Comparison of ENCODE assay signal across 1 cellular context in the genomic region with DNA sequence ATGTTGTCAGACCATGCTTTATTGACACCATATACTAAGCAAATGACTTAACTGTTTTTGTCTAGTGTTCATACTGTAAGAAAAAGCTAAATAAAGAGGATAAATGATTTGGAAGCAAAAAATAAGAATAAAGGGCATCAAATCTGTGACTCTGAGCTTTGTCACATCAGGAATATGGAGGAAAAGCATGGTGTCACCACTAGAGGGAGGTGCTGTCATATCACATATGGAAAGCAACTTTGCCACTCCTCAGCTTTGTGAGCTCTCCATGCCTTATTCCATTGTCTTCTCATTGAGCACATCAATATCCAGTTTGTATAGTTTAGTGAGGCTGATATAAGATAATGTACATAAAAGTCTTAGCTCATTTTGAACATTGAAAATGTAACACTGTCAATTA.
TF ChIP-seq lines count a peak whose summit lies in the region.

No MANE protein-coding gene starts in this region.

TF ChIP-seq in WTC11, 78 proteins besides CTCF, POLR2A, EP300 and RAD21 (continued from another document):
- TF ChIP-seq, protein P1, sequence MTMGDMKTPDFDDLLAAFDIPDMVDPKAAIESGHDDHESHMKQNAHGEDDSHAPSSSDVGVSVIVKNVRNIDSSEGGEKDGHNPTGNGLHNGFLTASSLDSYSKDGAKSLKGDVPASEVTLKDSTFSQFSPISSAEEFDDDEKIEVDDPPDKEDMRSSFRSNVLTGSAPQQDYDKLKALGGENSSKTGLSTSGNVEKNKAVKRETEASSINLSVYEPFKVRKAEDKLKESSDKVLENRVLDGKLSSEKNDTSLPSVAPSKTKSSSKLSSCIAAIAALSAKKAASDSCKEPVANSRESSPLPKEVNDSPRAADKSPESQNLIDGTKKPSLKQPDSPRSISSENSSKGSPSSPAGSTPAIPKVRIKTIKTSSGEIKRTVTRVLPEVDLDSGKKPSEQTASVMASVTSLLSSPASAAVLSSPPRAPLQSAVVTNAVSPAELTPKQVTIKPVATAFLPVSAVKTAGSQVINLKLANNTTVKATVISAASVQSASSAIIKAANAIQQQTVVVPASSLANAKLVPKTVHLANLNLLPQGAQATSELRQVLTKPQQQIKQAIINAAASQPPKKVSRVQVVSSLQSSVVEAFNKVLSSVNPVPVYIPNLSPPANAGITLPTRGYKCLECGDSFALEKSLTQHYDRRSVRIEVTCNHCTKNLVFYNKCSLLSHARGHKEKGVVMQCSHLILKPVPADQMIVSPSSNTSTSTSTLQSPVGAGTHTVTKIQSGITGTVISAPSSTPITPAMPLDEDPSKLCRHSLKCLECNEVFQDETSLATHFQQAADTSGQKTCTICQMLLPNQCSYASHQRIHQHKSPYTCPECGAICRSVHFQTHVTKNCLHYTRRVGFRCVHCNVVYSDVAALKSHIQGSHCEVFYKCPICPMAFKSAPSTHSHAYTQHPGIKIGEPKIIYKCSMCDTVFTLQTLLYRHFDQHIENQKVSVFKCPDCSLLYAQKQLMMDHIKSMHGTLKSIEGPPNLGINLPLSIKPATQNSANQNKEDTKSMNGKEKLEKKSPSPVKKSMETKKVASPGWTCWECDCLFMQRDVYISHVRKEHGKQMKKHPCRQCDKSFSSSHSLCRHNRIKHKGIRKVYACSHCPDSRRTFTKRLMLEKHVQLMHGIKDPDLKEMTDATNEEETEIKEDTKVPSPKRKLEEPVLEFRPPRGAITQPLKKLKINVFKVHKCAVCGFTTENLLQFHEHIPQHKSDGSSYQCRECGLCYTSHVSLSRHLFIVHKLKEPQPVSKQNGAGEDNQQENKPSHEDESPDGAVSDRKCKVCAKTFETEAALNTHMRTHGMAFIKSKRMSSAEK (CRISPR knock-in tag; IDR thresholded peaks at IDR 0.05; ENCODE audit: borderline replicate concordance) = no peak
- no peak for TF ChIP-seq ZNF671 (CRISPR knock-in tag; IDR thresholded peaks at IDR 0.05)
- no peak for TF ChIP-seq ZBTB21 (CRISPR knock-in tag; IDR thresholded peaks at IDR 0.05; ENCODE audit: borderline replicate concordance)
- TF ChIP-seq ZNF138 (CRISPR knock-in tag; conservative IDR thresholded peaks at IDR 0.05) = no peak
- TF ChIP-seq, protein P2, sequence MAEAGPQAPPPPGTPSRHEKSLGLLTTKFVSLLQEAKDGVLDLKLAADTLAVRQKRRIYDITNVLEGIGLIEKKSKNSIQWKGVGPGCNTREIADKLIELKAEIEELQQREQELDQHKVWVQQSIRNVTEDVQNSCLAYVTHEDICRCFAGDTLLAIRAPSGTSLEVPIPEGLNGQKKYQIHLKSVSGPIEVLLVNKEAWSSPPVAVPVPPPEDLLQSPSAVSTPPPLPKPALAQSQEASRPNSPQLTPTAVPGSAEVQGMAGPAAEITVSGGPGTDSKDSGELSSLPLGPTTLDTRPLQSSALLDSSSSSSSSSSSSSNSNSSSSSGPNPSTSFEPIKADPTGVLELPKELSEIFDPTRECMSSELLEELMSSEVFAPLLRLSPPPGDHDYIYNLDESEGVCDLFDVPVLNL (CRISPR knock-in tag; IDR thresholded peaks at IDR 0.05; ENCODE audit: borderline replicate concordance, low read depth) = no peak
- TF ChIP-seq NFATC4 (CRISPR knock-in tag; IDR thresholded peaks at IDR 0.05) = no peak
- no peak for TF ChIP-seq EMX1 (CRISPR knock-in tag; IDR thresholded peaks at IDR 0.05)
- TF ChIP-seq NFYB (CRISPR knock-in tag; conservative IDR thresholded peaks at IDR 0.05; ENCODE audit: low read depth) = no peak
- TF ChIP-seq MXD4 (CRISPR knock-in tag; IDR thresholded peaks at IDR 0.05; ENCODE audit: borderline replicate concordance) = no peak
TF ChIP-seq in WTC11: peak in this region for 0.
